Comparison of ENCODE assay signal across 13 cellular contexts in the genomic region with DNA sequence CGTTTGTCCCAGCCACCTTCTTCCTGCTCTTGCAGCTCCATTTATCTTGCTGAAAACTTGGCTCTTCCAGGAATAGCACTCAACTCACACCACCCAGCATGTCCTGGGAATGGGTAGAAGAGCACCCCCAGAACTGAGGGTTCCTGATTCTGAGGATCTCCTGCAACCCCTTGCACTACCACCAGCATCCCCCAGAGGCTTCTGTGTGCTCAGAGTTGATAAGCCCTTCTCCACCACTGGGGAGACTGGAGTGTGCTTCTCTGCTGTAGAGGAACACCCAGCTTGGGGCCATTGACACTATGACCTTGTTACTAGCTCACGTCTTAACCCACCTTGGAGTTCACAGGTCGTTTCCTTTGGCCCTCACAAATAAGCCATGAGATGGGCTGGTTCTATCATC.
DNase-seq lines count a peak whose midpoint lies in the region; ATAC-seq, FAIRE-seq and TF ChIP-seq lines count a peak whose summit lies in the region.
"Had no signal": no experiment of that assay in that cellular context is flagged by ENCODE, and none has a peak within 500 bp of the region (broad histone marks: within the 10 kb centered on the region; RNA-seq: fewer than 3 reads in every experiment).

No MANE protein-coding gene starts in this region.

- BruUV-seq in HepG2 (replicated peaks; lab: Mats Ljungman, UMichigan), result no TSS peak

- in situ Hi-C loops in HepG2 (cut with HindIII; ENCODE audit: extremely low pct_ligation_motif_present, low pct_unique_long_range_greater_than_20kb) (no loop called here), astrocyte of the cerebellum (cut with HindIII; ENCODE audit: low sequenced_read_pairs) (no loop called here)

- H3K36me3 Mint-ChIP-seq in stimulated activated naive B cell treated with anti-CD40 and anti-IgM and Interleukin-4, amounts not matched to agents 10 μg/mL and 1 μg/mL and 100 μg/mL, for 72 hours, result no peaks in the 10 kb centered on the region
- no peaks in the 10 kb centered on the region for H3K36me3 Mint-ChIP-seq in glutamatergic neuron (ENCODE audit: unreplicated experiment)
- H3K36me3 Mint-ChIP-seq: activated CD8-positive, alpha-beta memory T cell treated with anti-CD3 and anti-CD28 coated beads, Interleukin-2, amount 10 ng/mL, durations not matched to agents 7 days and 5 days had no signal

- CTCF ChIA-PET in HepG2 (lab: Yijun Ruan, JAX; ENCODE audit: low intra/inter-chr PET ratio, low total read pairs), result interaction anchor here (1.2 kb wide), 1 partner anchor 53 kb away, joined by 3 read pairs; no protein-coding TSS in a partner anchor

- H2AFZ ChIP-seq in HepG2 (ENCODE audit: low read length), result no peak overlapping the region

- POLR2A ChIA-PET in HepG2 (lab: Yijun Ruan, JAX), result no interaction called here

- H3K4me1 ChIP-seq in HepG2 (ENCODE audit: insufficient read depth, low read length), result no peaks in the 10 kb centered on the region
- H3K4me1 ChIP-seq in right lobe of liver, result no peaks in the 10 kb centered on the region

- TF ChIP-seq CTCF in HepG2 (CRISPR knock-in tag; IDR thresholded peaks at IDR 0.05) (no peak), right lobe of liver (IDR thresholded peaks at IDR 0.05) (no peak), astrocyte of the cerebellum (IDR thresholded peaks at IDR 0.05; ENCODE audit: low read depth, low read length, missing control alignments) (peak; percentile 25), glutamatergic neuron (IDR thresholded peaks at IDR 0.05; ENCODE audit: partially characterized antibody, unreplicated experiment) (no peak)

- H4K20me1 ChIP-seq in HepG2 (ENCODE audit: insufficient read depth, low read length), result no peaks in the 10 kb centered on the region

- no peaks in the 10 kb centered on the region for H3K9me3 Mint-ChIP-seq in stimulated activated naive B cell treated with anti-CD40 and anti-IgM and Interleukin-4, amounts not matched to agents 10 μg/mL and 1 μg/mL and 100 μg/mL, for 72 hours
- no peaks in the 10 kb centered on the region for H3K9me3 Mint-ChIP-seq in glutamatergic neuron (ENCODE audit: unreplicated experiment)
- H3K9me3 Mint-ChIP-seq: effector memory CD8-positive, alpha-beta T cell; T-helper 1 cell treated with Interleukin-12 subunit alpha and Interleukin-12 subunit beta and Interleukin-4 antibody, amounts not matched to agents 30 μg/mL and 1 μg/mL, for 36 hours had no signal

- H3K9me3 ChIP-seq in HepG2 (ENCODE audit: low read length) (no peaks in the 10 kb centered on the region), right lobe of liver (no peaks in the 10 kb centered on the region)
- H3K9me3 ChIP-seq: MG63 had no signal

- peaks cover 9 to 13% of the 10 kb centered on the region in 2 donors for H3K4me1 Mint-ChIP-seq in stimulated activated naive B cell treated with anti-CD40 and anti-IgM and Interleukin-4, amounts not matched to agents 10 μg/mL and 1 μg/mL and 100 μg/mL, for 72 hours
- peaks cover 23% of the 10 kb centered on the region for H3K4me1 Mint-ChIP-seq in glutamatergic neuron (ENCODE audit: low read depth, unreplicated experiment)
- H3K4me1 Mint-ChIP-seq: activated CD8-positive, alpha-beta memory T cell treated with anti-CD3 and anti-CD28 coated beads, Interleukin-2, amount 10 ng/mL, durations not matched to agents 7 days and 5 days had no signal

- no peak for DNase-seq in HepG2 (ENCODE audit: low spot score)
- DNase-seq in right lobe of liver, result no peak
- DNase-seq in astrocyte of the cerebellum (ENCODE audit: low read depth), result no peak
- no peak for DNase-seq in stimulated activated naive B cell treated with anti-CD40 and anti-IgM and Interleukin-4, amounts not matched to agents 10 μg/mL and 1 μg/mL and 100 μg/mL, for 72 hours
- no peak for DNase-seq in glutamatergic neuron
- DNase-seq in cerebellar cortex (ENCODE audit: low spot score), result no peak
- DNase-seq: activated CD8-positive, alpha-beta memory T cell treated with anti-CD3 and anti-CD28 coated beads, Interleukin-2, amount 10 ng/mL, durations not matched to agents 7 days and 5 days; AML-193; effector memory CD8-positive, alpha-beta T cell; MG63 had no signal

- ATAC-seq in HepG2, result peak; percentile 89
- no peak for ATAC-seq in right lobe of liver
- peak; percentile 42 for ATAC-seq in HG02885 (IDR thresholded peaks at IDR 0.05; ENCODE audit: poor library complexity, unreplicated experiment)
- ATAC-seq in stimulated activated naive B cell treated with anti-CD40 and anti-IgM and Interleukin-4, amounts not matched to agents 10 μg/mL and 1 μg/mL and 100 μg/mL, for 72 hours (replicated peaks), result peak; percentile 60 to 78
- no peak for ATAC-seq in GM21576 (IDR thresholded peaks at IDR 0.05; ENCODE audit: unreplicated experiment)
- ATAC-seq: activated CD8-positive, alpha-beta memory T cell treated with anti-CD3 and anti-CD28 coated beads, Interleukin-2, amount 10 ng/mL, durations not matched to agents 7 days and 5 days; effector memory CD8-positive, alpha-beta T cell had no signal

- H3K27ac ChIP-seq in HepG2 (ENCODE audit: extremely low read length, insufficient read depth, low read length), result no peak overlapping the region
- no peak overlapping the region for H3K27ac ChIP-seq in right lobe of liver

- H3K4me2 ChIP-seq in HepG2 (ENCODE audit: low read depth, low read length), result no peak overlapping the region

- no peak overlapping the region for H3K4me3 Mint-ChIP-seq in stimulated activated naive B cell treated with anti-CD40 and anti-IgM and Interleukin-4, amounts not matched to agents 10 μg/mL and 1 μg/mL and 100 μg/mL, for 72 hours
- no peak overlapping the region for H3K4me3 Mint-ChIP-seq in glutamatergic neuron (ENCODE audit: unreplicated experiment)
- H3K4me3 Mint-ChIP-seq: activated CD8-positive, alpha-beta memory T cell treated with anti-CD3 and anti-CD28 coated beads, Interleukin-2, amount 10 ng/mL, durations not matched to agents 7 days and 5 days; effector memory CD8-positive, alpha-beta T cell; T-helper 1 cell treated with Interleukin-12 subunit alpha and Interleukin-12 subunit beta and Interleukin-4 antibody, amounts not matched to agents 30 μg/mL and 1 μg/mL, for 36 hours had no signal

- WGBS in HepG2 (ENCODE audit: low lambda C conversion rate), result 30% methylated on average over 3 of the region's 3 CpGs
- WGBS in right lobe of liver (ENCODE audit: insufficient coverage, low coverage, low lambda C conversion rate, missing lambda C conversion rate), result 75% methylated on average over 1 of the region's 3 CpGs

- no peak for TF ChIP-seq RAD21 in HepG2 (CRISPR knock-in tag; IDR thresholded peaks at IDR 0.05)

- H3K4me3 ChIP-seq in HepG2 (replicated peaks in 1 of 3; ENCODE audit: insufficient read depth in 1 of 3, low read depth in 2 of 3, low read length in 3 of 3), result no peak overlapping the region
- no peak overlapping the region for H3K4me3 ChIP-seq in right lobe of liver
- H3K4me3 ChIP-seq in astrocyte of the cerebellum (ENCODE audit: low read depth, low read length), result no peak overlapping the region
- H3K4me3 ChIP-seq: MG63 had no signal

- no peaks in the 10 kb centered on the region for H3K79me2 ChIP-seq in HepG2 (ENCODE audit: insufficient read depth, low read length)

- H3K27ac Mint-ChIP-seq in stimulated activated naive B cell treated with anti-CD40 and anti-IgM and Interleukin-4, amounts not matched to agents 10 μg/mL and 1 μg/mL and 100 μg/mL, for 72 hours, result no peak overlapping the region
- no peak overlapping the region for H3K27ac Mint-ChIP-seq in glutamatergic neuron (ENCODE audit: unreplicated experiment)
- H3K27ac Mint-ChIP-seq: activated CD8-positive, alpha-beta memory T cell treated with anti-CD3 and anti-CD28 coated beads, Interleukin-2, amount 10 ng/mL, durations not matched to agents 7 days and 5 days; effector memory CD8-positive, alpha-beta T cell; T-helper 1 cell treated with Interleukin-12 subunit alpha and Interleukin-12 subunit beta and Interleukin-4 antibody, amounts not matched to agents 30 μg/mL and 1 μg/mL, for 36 hours had no signal

- no peaks in the 10 kb centered on the region for H3K36me3 ChIP-seq in HepG2 (replicated peaks in 1 of 2; ENCODE audit: control insufficient read depth in 1 of 2, insufficient read depth in 2 of 2, low read length in 2 of 2)
- no peaks in the 10 kb centered on the region for H3K36me3 ChIP-seq in right lobe of liver
- H3K36me3 ChIP-seq: MG63 had no signal

- no peak for TF ChIP-seq POLR2A in HepG2 (IDR thresholded peaks at IDR 0.05; ENCODE audit: insufficient read depth in 1 of 2, low read depth in 2 of 2, low read length in 2 of 2)
- TF ChIP-seq POLR2A in right lobe of liver (IDR thresholded peaks at IDR 0.05), result no peak

- no peak for FAIRE-seq in HepG2 (lab: Jason Lieb, UNC)

- no peak for TF ChIP-seq EP300 in HepG2 (IDR thresholded peaks at IDR 0.05; ENCODE audit: low read depth in 2 of 2, low read length in 2 of 2)
- no peak for TF ChIP-seq EP300 in HepG2 (CRISPR knock-in tag; IDR thresholded peaks at IDR 0.05; ENCODE audit: borderline replicate concordance)

- H3K27me3 ChIP-seq in HepG2 (ENCODE audit: control insufficient read depth in 1 of 2, insufficient read depth in 2 of 2, low read length in 2 of 2) (peaks cover 1 to 8% of the 10 kb centered on the region in 2 experiments; a peak in 1 of 5 replicates), right lobe of liver (no peaks in the 10 kb centered on the region)
- H3K27me3 ChIP-seq: MG63 had no signal

- H3K27me3 Mint-ChIP-seq in stimulated activated naive B cell treated with anti-CD40 and anti-IgM and Interleukin-4, amounts not matched to agents 10 μg/mL and 1 μg/mL and 100 μg/mL, for 72 hours, result peaks cover 16 to 26% of the 10 kb centered on the region in 2 donors
- peaks cover 7% of the 10 kb centered on the region for H3K27me3 Mint-ChIP-seq in glutamatergic neuron (ENCODE audit: unreplicated experiment)
- H3K27me3 Mint-ChIP-seq: activated CD8-positive, alpha-beta memory T cell treated with anti-CD3 and anti-CD28 coated beads, Interleukin-2, amount 10 ng/mL, durations not matched to agents 7 days and 5 days had no signal

- H3K9ac ChIP-seq in HepG2 (ENCODE audit: insufficient read depth, low read depth, low read length), result no peak overlapping the region

- intact Hi-C loops in HepG2 (cut with micrococcal nuclease; ENCODE audit: unreplicated experiment) (no loop called here), right lobe of liver (cut with DNase I) (no loop called here)

TF ChIP-seq in HepG2, 621 proteins besides CTCF, POLR2A, EP300 and RAD21 (continues in another document):
- peak; percentile 12; the same call in 1 of the 2 replicates for TF ChIP-seq STAG1 (CRISPR knock-in tag; IDR thresholded peaks at IDR 0.05)
- TF ChIP-seq SMC3 (IDR thresholded peaks at IDR 0.05; ENCODE audit: low read length), result 0 out of 2 replicates have a peak, but pooled peaks have one; percentile 3
- no peak for TF ChIP-seq ZNF570 (CRISPR knock-in tag; IDR thresholded peaks at IDR 0.05; ENCODE audit: borderline replicate concordance)
- TF ChIP-seq KDM6A (CRISPR knock-in tag; IDR thresholded peaks at IDR 0.05; ENCODE audit: low read depth), result no peak

Comparison
In these comparisons a context has a peak if more than half of its experiments do, and no peak if none do; other contexts are left out.
1. ATAC-seq: peak in HepG2 (single experiment), HG02885 (single experiment) and stimulated activated naive B cell treated with anti-CD40 and anti-IgM and Interleukin-4, amounts not matched to agents 10 μg/mL and 1 μg/mL and 100 μg/mL, for 72 hours (2 of 2); none in right lobe of liver (0 of 4) and GM21576 (single experiment).